ENCODE assay signal across 15 cellular contexts in genomic region chr2:2877427-2877826, GRCh38.
DNase-seq lines count a peak whose midpoint lies in the region; ATAC-seq and TF ChIP-seq lines count a peak whose summit lies in the region.
"Had no signal": no experiment of that assay in that cellular context is flagged by ENCODE, and none has a peak within 500 bp of the region (broad histone marks: within the 10 kb centered on the region; RNA-seq: fewer than 3 reads in every experiment).

No MANE protein-coding gene starts in this region.

- H3K4me2 ChIP-seq in neural progenitor cell, result no peak overlapping the region
- H3K4me2 ChIP-seq: PC-9 had no signal

- no peaks in the 10 kb centered on the region for H3K9me3 ChIP-seq in neural progenitor cell (ENCODE audit: low read depth)

- H3K27me3 ChIP-seq in neural progenitor cell, result no peaks in the 10 kb centered on the region

- H2AFZ ChIP-seq in neural progenitor cell (replicated peaks), result no peak overlapping the region
- H2AFZ ChIP-seq: PC-9 had no signal

- H3K36me3 Mint-ChIP-seq in neural progenitor cell, result no peaks in the 10 kb centered on the region
- H3K36me3 Mint-ChIP-seq: CD8-positive, alpha-beta T cell had no signal

- no peak for ATAC-seq in HG02840 (IDR thresholded peaks at IDR 0.05; ENCODE audit: low FRiP score, unreplicated experiment)
- ATAC-seq: CD8-positive, alpha-beta T cell; SK-N-SH treated with all-trans-retinoic acid at 6 μM for 48 hours had no signal

- peaks cover 47% of the 10 kb centered on the region for H3K4me1 Mint-ChIP-seq in neural progenitor cell

- peak overlapping the region; percentile 25 for H3K27ac Mint-ChIP-seq in neural progenitor cell
- H3K27ac Mint-ChIP-seq: CD8-positive, alpha-beta T cell had no signal

- no peaks in the 10 kb centered on the region for H4K20me1 ChIP-seq in neural progenitor cell (ENCODE audit: low read depth)

- peaks cover 3% of the 10 kb centered on the region for H3K27me3 Mint-ChIP-seq in neural progenitor cell (ENCODE audit: insufficient read depth, low read depth)

- DNase-seq in Ammon's horn (ENCODE audit: low spot score), result peak; percentile 40
- DNase-seq in NCI-H526 (lab: John Stamatoyannopoulos, UW), result peak; percentile 69 to 81
- peak; percentile 54 for DNase-seq in coronary artery (ENCODE audit: low spot score)
- no peak for DNase-seq in neural progenitor cell (ENCODE audit: low spot score)
- DNase-seq in activated naive CD4-positive, alpha-beta T cell treated with anti-CD3 and anti-CD28 coated beads, Interleukin-2, amount 50 U/mL, for 16 hours, result no peak
- no peak for DNase-seq in effector CD8-positive, alpha-beta T cell (lab: John Stamatoyannopoulos, UW)
- DNase-seq: CD8-positive, alpha-beta T cell; HCEC 1CT; Karpas-422; NCI-H1436; NCI-H2029 treated with DMSO at 0.1 percent for 48 hours; NCI-H226; PC-9 had no signal

- peak overlapping the region; percentile 21 for H3K4me3 Mint-ChIP-seq in neural progenitor cell
- H3K4me3 Mint-ChIP-seq: CD8-positive, alpha-beta T cell had no signal

- no peaks in the 10 kb centered on the region for H3K79me2 ChIP-seq in neural progenitor cell (ENCODE audit: low read depth)

- H3K27ac ChIP-seq in coronary artery (no peak overlapping the region), neural progenitor cell (no peak overlapping the region)
- H3K27ac ChIP-seq: PC-9 had no signal

- peaks cover 20% of the 10 kb centered on the region for H3K9me3 Mint-ChIP-seq in neural progenitor cell
- H3K9me3 Mint-ChIP-seq: CD8-positive, alpha-beta T cell had no signal

- no peaks in the 10 kb centered on the region for H3K36me3 ChIP-seq in neural progenitor cell

- no peaks in the 10 kb centered on the region for H3F3A ChIP-seq in neural progenitor cell (ENCODE audit: low read depth)

- H3K9ac ChIP-seq in neural progenitor cell, result no peak overlapping the region

- no peak overlapping the region for H3K4me3 ChIP-seq in coronary artery
- no peak overlapping the region for H3K4me3 ChIP-seq in neural progenitor cell
- H3K4me3 ChIP-seq: PC-9 had no signal

- H3K4me1 ChIP-seq in neural progenitor cell, result no peaks in the 10 kb centered on the region

- TF ChIP-seq CTCF in coronary artery (IDR thresholded peaks at IDR 0.05) (no peak), neural progenitor cell (IDR thresholded peaks at IDR 0.05) (no peak)

Comparison
In these comparisons a context has a peak if more than half of its experiments do, and no peak if none do; other contexts are left out.
1. DNase-seq: peak in Ammon's horn (single experiment), NCI-H526 (2 of 2) and coronary artery (single experiment); none in neural progenitor cell (single experiment), activated naive CD4-positive, alpha-beta T cell treated with anti-CD3 and anti-CD28 coated beads, Interleukin-2, amount 50 U/mL, for 16 hours (single experiment) and effector CD8-positive, alpha-beta T cell (single experiment).